8 cellular contexts compared by ENCODE assay signal in the genomic region with DNA sequence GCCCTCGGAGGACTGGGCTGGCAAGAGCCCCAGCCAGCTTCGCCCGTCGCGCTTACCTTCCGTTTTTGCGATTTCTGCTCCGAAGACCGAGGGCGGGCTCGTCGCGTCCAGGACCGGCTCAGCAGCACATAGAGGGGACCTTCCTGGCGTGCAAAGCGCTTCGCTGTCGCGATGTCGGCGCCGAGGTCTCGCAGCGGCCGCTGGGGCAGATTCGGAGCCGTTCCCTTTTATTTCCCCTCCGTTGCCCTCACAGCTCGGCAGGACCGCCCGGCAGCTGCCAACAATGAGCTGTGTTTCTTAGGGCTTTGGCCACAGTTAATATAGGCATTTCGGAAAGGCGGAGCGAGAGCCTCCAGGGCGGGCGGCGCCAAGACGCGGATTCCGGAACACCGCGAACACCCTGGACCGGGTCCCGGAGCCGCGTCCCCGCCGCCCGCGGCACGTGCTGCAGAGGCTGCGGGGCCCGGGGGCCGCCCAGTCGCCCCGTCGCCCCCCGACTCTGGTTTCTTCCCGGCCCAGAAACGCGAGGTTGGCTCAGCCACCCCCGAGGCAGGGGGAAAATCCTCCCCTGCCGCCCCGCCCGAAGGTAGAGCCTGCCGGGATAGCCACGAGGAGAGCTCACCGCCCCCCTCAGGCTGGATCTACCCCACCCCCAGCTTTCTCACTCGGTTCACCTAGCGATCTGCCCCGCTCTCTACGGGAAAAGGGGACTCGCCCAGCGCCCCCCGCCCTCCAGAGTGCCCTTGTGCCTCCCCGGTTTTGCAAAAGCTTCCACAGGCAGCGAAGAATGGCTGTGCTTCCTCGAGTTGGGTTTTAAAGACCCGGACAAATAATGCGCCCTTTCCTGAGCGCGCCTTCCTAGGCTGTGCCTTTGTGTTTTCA. TPM values are rescaled to one million over a fixed set of nuclear protein-coding genes. Genes with fewer than 3 reads are reported as not detected.
DNase-seq lines count a peak whose midpoint lies in the region; ATAC-seq and TF ChIP-seq lines count a peak whose summit lies in the region.

A gene with protein sequence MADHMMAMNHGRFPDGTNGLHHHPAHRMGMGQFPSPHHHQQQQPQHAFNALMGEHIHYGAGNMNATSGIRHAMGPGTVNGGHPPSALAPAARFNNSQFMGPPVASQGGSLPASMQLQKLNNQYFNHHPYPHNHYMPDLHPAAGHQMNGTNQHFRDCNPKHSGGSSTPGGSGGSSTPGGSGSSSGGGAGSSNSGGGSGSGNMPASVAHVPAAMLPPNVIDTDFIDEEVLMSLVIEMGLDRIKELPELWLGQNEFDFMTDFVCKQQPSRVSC (minus strand): TSS at position 292 of the 882 bp plus-strand sequence. CDS start 704 bp downstream, outside the sequence.

- ATAC-seq in HG02759 (IDR thresholded peaks at IDR 0.05; ENCODE audit: unreplicated experiment) = peak; percentile 67

- TF ChIP-seq CTCF in GM12874 (IDR thresholded peaks at IDR 0.05; ENCODE audit: insufficient read depth, low read depth, low read length) (0 out of 2 replicates have a peak, but pooled peaks have one; percentile 20), type B pancreatic cell (conservative IDR thresholded peaks at IDR 0.05) (peak; percentile 56)

- peaks cover 4% of the 10 kb centered on the region for H3K27me3 Mint-ChIP-seq in type B pancreatic cell

- peaks cover 28% of the 10 kb centered on the region for H3K4me1 ChIP-seq in adipocyte (ENCODE audit: control insufficient read depth, insufficient read depth, low read length)

- H3K36me3 Mint-ChIP-seq in type B pancreatic cell = peaks cover 23% of the 10 kb centered on the region

- H3K9me3 Mint-ChIP-seq in type B pancreatic cell = peaks cover 3% of the 10 kb centered on the region

- peak within 1 kb of the TSS; percentile 98 for H3K9ac ChIP-seq in adipocyte (ENCODE audit: low read length)

- H3K4me3 ChIP-seq in adipocyte (ENCODE audit: low read length) = peak within 1 kb of the TSS; percentile 91

- H3K36me3 ChIP-seq in adipocyte (ENCODE audit: control insufficient read depth, insufficient read depth, low read length, severe bottlenecking) = peaks cover 19% of the 10 kb centered on the region

- H3K4me1 Mint-ChIP-seq in type B pancreatic cell (ENCODE audit: unreplicated experiment) = peaks cover 37% of the 10 kb centered on the region

- no peaks in the 10 kb centered on the region for H3K27me3 ChIP-seq in adipocyte (replicated peaks; ENCODE audit: control insufficient read depth, insufficient read depth, low read length)

- no peaks in the 10 kb centered on the region for H3K9me3 ChIP-seq in adipocyte (ENCODE audit: control insufficient read depth, low read length)

- peak within 1 kb of the TSS; percentile 100 for H3K4me3 Mint-ChIP-seq in type B pancreatic cell

- intact Hi-C loops in cardiac septum (cut with DNase I) (loop anchor here (2.0 to 10.0 kb wide), 10 partner anchors 133 to 1548 kb away; no protein-coding TSS in a partner anchor), posterior cingulate gyrus (cut with DNase I) (loop anchor here (10.0 kb wide), 1 partner anchor 510 kb away; no protein-coding TSS in a partner anchor)

- H3K27ac Mint-ChIP-seq in type B pancreatic cell = peak within 1 kb of the TSS; percentile 100

- DNase-seq in NCI-H1417 (lab: John Stamatoyannopoulos, UW) = peak; percentile 92 to 98 (median 97)
- peak; percentile 89 for DNase-seq in T follicular helper cell (ENCODE audit: low read depth)
- DNase-seq in adipocyte (ENCODE audit: low read depth) = peak; percentile 97
- DNase-seq in cardiac septum (ENCODE audit: low spot score) = peak; percentile 97
- peak; percentile 82 to 98 (median 88) for DNase-seq in posterior cingulate gyrus
- peak; percentile 94 for DNase-seq in type B pancreatic cell (ENCODE audit: extremely low spot score, unreplicated experiment)

RNA-seq across cellular contexts. Expression of the gene that starts here (rescaled TPM):
- total RNA-seq in cardiac septum (135 TPM), type B pancreatic cell (ENCODE audit: low replicate concordance) (129 and 143 TPM in 2 replicates)

Comparison
In these comparisons a context has a peak if more than half of its experiments do, and no peak if none do; other contexts are left out.
1. Peak in every context shown above with its lines: DNase-seq, ATAC-seq and H3K4me3 ChIP-seq.